In the genomic region with DNA sequence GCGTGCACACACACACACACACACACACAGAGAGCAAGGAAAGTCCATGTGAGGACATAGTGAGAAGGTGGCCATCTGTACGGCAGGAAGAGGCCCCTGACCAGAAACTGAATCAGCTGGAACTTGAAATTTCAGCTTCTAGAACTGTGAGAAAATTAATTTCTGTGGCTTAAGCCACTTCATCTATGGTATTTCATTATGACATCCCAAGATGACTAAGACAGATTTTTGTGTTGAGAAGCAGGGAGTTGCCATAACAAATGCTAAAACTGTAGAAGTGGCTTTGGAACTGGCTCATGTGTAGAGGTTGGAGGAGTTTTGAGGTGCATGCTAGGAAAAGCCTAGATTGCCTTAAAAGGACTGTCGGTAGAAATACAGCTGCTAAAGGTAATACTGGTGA, we compare ENCODE assay signal across 19 cellular contexts.
"Had no signal": no experiment of that assay in that cellular context is flagged by ENCODE, and none has a peak within 500 bp of the region (broad histone marks: within the 10 kb centered on the region; RNA-seq: fewer than 3 reads in every experiment).

No MANE protein-coding gene starts in this region.

- ATAC-seq: activated CD4-positive, alpha-beta T cell treated with anti-CD3 and anti-CD28 coated beads for 36 hours; foreskin keratinocyte; mucosa of descending colon; naive thymus-derived CD8-positive, alpha-beta T cell; right cardiac atrium; stimulated activated effector memory CD8-positive, alpha-beta T cell treated with anti-CD3 and anti-CD28 coated beads, Interleukin-12 subunit alpha, Interleukin-12 subunit beta, amount 100 ng/mL, for 72 hours; T-cell had no signal

- H3K9me3 ChIP-seq: neutrophil, tibial nerve had no signal

- H3K9me3 Mint-ChIP-seq: activated naive CD8-positive, alpha-beta T cell treated with anti-CD3 and anti-CD28 coated beads for 36 hours; stimulated activated effector memory CD8-positive, alpha-beta T cell treated with anti-CD3 and anti-CD28 coated beads, Interleukin-12 subunit alpha, Interleukin-12 subunit beta, amount 100 ng/mL, for 72 hours had no signal

- H3K4me3 ChIP-seq: mucosa of descending colon, tibial nerve had no signal

- H3K36me3 Mint-ChIP-seq: activated naive CD8-positive, alpha-beta T cell treated with anti-CD3 and anti-CD28 coated beads for 36 hours; stimulated activated effector memory CD8-positive, alpha-beta T cell treated with anti-CD3 and anti-CD28 coated beads, Interleukin-12 subunit alpha, Interleukin-12 subunit beta, amount 100 ng/mL, for 72 hours; T-cell had no signal

- H3K27ac Mint-ChIP-seq: activated CD4-positive, alpha-beta memory T cell treated with anti-CD3 and anti-CD28 coated beads, Interleukin-2, amount 10 ng/mL, durations not matched to agents 7 days and 5 days; activated CD4-positive, alpha-beta T cell treated with anti-CD3 and anti-CD28 coated beads for 36 hours; activated naive CD8-positive, alpha-beta T cell treated with anti-CD3 and anti-CD28 coated beads for 36 hours; activated T-cell treated with anti-CD3 and anti-CD28 coated beads, Interleukin-2, amount 50 U/mL, for 72 hours; naive thymus-derived CD8-positive, alpha-beta T cell; progenitor cell of endocrine pancreas; stimulated activated effector memory CD8-positive, alpha-beta T cell treated with anti-CD3 and anti-CD28 coated beads, Interleukin-12 subunit alpha, Interleukin-12 subunit beta, amount 100 ng/mL, for 72 hours; T-cell had no signal

- H3K4me1 ChIP-seq: foreskin keratinocyte had no signal

- H3K36me3 ChIP-seq: neutrophil, tibial nerve had no signal

- DNase-seq: activated CD4-positive, alpha-beta memory T cell treated with anti-CD3 and anti-CD28 coated beads, Interleukin-2, amount 10 ng/mL, durations not matched to agents 7 days and 5 days; activated CD4-positive, alpha-beta T cell treated with anti-CD3 and anti-CD28 coated beads for 36 hours; activated CD8-positive, alpha-beta memory T cell treated with anti-CD3 and anti-CD28 coated beads, Interleukin-2, amount 50 U/mL, for 4 hours; activated gamma-delta T cell treated with Interleukin-2 at 50 U/mL for 16 hours; activated naive CD8-positive, alpha-beta T cell treated with anti-CD3 and anti-CD28 coated beads for 36 hours; activated T-cell treated with anti-CD3 and anti-CD28 coated beads, Interleukin-2, amount 50 U/mL, for 72 hours; aorta; effector memory CD4-positive, alpha-beta T cell; mucosa of descending colon; naive thymus-derived CD8-positive, alpha-beta T cell; right cardiac atrium; T-cell had no signal

- H3K27ac ChIP-seq: epithelial cell of prostate, foreskin keratinocyte, neutrophil, VCaP had no signal

- H3K27me3 ChIP-seq: neutrophil, tibial nerve had no signal

- H3K4me1 Mint-ChIP-seq: activated CD4-positive, alpha-beta memory T cell treated with anti-CD3 and anti-CD28 coated beads, Interleukin-2, amount 10 ng/mL, durations not matched to agents 7 days and 5 days; activated CD4-positive, alpha-beta T cell treated with anti-CD3 and anti-CD28 coated beads for 36 hours; activated naive CD8-positive, alpha-beta T cell treated with anti-CD3 and anti-CD28 coated beads for 36 hours; naive thymus-derived CD8-positive, alpha-beta T cell; T-cell had no signal

- H3K4me3 Mint-ChIP-seq: activated CD4-positive, alpha-beta memory T cell treated with anti-CD3 and anti-CD28 coated beads, Interleukin-2, amount 10 ng/mL, durations not matched to agents 7 days and 5 days; activated CD4-positive, alpha-beta T cell treated with anti-CD3 and anti-CD28 coated beads for 36 hours; activated naive CD8-positive, alpha-beta T cell treated with anti-CD3 and anti-CD28 coated beads for 36 hours; activated T-cell treated with anti-CD3 and anti-CD28 coated beads, Interleukin-2, amount 50 U/mL, for 72 hours; naive thymus-derived CD8-positive, alpha-beta T cell; stimulated activated effector memory CD8-positive, alpha-beta T cell treated with anti-CD3 and anti-CD28 coated beads, Interleukin-12 subunit alpha, Interleukin-12 subunit beta, amount 100 ng/mL, for 72 hours; T-cell had no signal
